1 cellular context compared by ENCODE assay signal in genomic region chr12:85036241-85036707, GRCh38.
A peak's percentile ranks its signal among the peaks of the same experiment; 100 is the strongest.
TF ChIP-seq lines count a peak whose summit lies in the region.

TSS of gene LRRIQ1 (plus strand) at chr12:85036351. CDS start at chr12:85038177, 1,826 bp downstream.
TSS of gene TSPAN19 (minus strand) at chr12:85036277. CDS start at chr12:85029946, 6,331 bp downstream.

TF ChIP-seq in K562, 482 proteins besides CTCF, POLR2A, EP300 and RAD21:
- TF ChIP-seq PRMT5 (CRISPR knock-in tag; IDR thresholded peaks at IDR 0.05) (no peak), ATF1 (CRISPR knock-in tag; IDR thresholded peaks at IDR 0.05) (no peak), ATF1 (tag; IDR thresholded peaks at IDR 0.05) (no peak), TAF15 (IDR thresholded peaks at IDR 0.05; ENCODE audit: low read depth, low read length) (no peak), HLTF (IDR thresholded peaks at IDR 0.05) (no peak), RFX1 (IDR thresholded peaks at IDR 0.05) (peak; percentile 58), FOXK2 (conservative IDR thresholded peaks at IDR 0.05 in 1 of 2, IDR thresholded peaks at IDR 0.05 in 1 of 2; ENCODE audit: low read depth in 2 of 2) (no peak), RBM39 (optimal IDR thresholded peaks at IDR 0.05; ENCODE audit: low read depth, low read length) (no peak), ZBTB11 (CRISPR knock-in tag; IDR thresholded peaks at IDR 0.05) (0 out of 6 replicates have a peak, but pooled peaks of 1 of the 3 experiments have one; percentile 13)
TF ChIP-seq in K562: peak in this region for 2.
